In genomic region chr3:53269888-53270880, GRCh38 we compare ENCODE assay signal across 8 cellular contexts. TPM values are rescaled to one million over a fixed set of nuclear protein-coding genes. Genes with fewer than 3 reads are reported as not detected.
DNase-seq lines count a peak whose midpoint lies in the region; ATAC-seq, FAIRE-seq and TF ChIP-seq lines count a peak whose summit lies in the region.

No MANE protein-coding gene starts in this region.

- peak; percentile 36 for DNase-seq in NCI-H2171 (lab: John Stamatoyannopoulos, UW)
- peak; percentile 34 for DNase-seq in activated CD4-positive, CD25-positive, alpha-beta regulatory T cell treated with anti-CD3 and anti-CD28 coated beads, Interleukin-2, amount 50 U/mL, for 72 hours
- peak; percentile 98 for DNase-seq in fibroblast of villous mesenchyme (ENCODE audit: low read depth)
- no peak for DNase-seq in natural killer cell treated with Interleukin-12 subunit alpha and Interleukin-12 subunit beta and Interleukin-15 and Interleukin-18, amount 100 ng/mL, for 72 hours (ENCODE audit: low spot score)

- TF ChIP-seq CTCF in fibroblast of villous mesenchyme (IDR thresholded peaks at IDR 0.05; ENCODE audit: insufficient read depth, low read depth, low read length): no peak

- peak overlapping the region; percentile 78 to 89 for H3K27ac Mint-ChIP-seq in natural killer cell treated with Interleukin-12 subunit alpha and Interleukin-12 subunit beta and Interleukin-15 and Interleukin-18, amount 100 ng/mL, for 72 hours

- no peaks in the 10 kb centered on the region for H3K27me3 Mint-ChIP-seq in natural killer cell treated with Interleukin-12 subunit alpha and Interleukin-12 subunit beta and Interleukin-15 and Interleukin-18, amount 100 ng/mL, for 72 hours

- no peaks in the 10 kb centered on the region for H3K36me3 Mint-ChIP-seq in natural killer cell treated with Interleukin-12 subunit alpha and Interleukin-12 subunit beta and Interleukin-15 and Interleukin-18, amount 100 ng/mL, for 72 hours

- peak overlapping the region; percentile 50 for H3K4me3 Mint-ChIP-seq in natural killer cell treated with Interleukin-12 subunit alpha and Interleukin-12 subunit beta and Interleukin-15 and Interleukin-18, amount 100 ng/mL, for 72 hours

- H3K4me3 ChIP-seq in fibroblast of villous mesenchyme (ENCODE audit: low read depth, low read length): no peak overlapping the region

- H3K4me1 Mint-ChIP-seq in natural killer cell treated with Interleukin-12 subunit alpha and Interleukin-12 subunit beta and Interleukin-15 and Interleukin-18, amount 100 ng/mL, for 72 hours (ENCODE audit: low read depth in 2 of 2): peaks cover 4 to 8% of the 10 kb centered on the region in 2 donors

- ATAC-seq in HG02642 (IDR thresholded peaks at IDR 0.05; ENCODE audit: poor library complexity, unreplicated experiment) (peak; percentile 71), HG02970 (IDR thresholded peaks at IDR 0.05; ENCODE audit: low FRiP score, unreplicated experiment) (no peak), HG02973 (IDR thresholded peaks at IDR 0.05; ENCODE audit: unreplicated experiment) (no peak)
- ATAC-seq in natural killer cell treated with Interleukin-12 subunit alpha and Interleukin-12 subunit beta and Interleukin-15 and Interleukin-18, amount 100 ng/mL, for 72 hours: peak; percentile 79 to 87

- H3K9me3 Mint-ChIP-seq in natural killer cell treated with Interleukin-12 subunit alpha and Interleukin-12 subunit beta and Interleukin-15 and Interleukin-18, amount 100 ng/mL, for 72 hours: no peaks in the 10 kb centered on the region

- peak; percentile 99 for FAIRE-seq in G401.6 (lab: Jason Lieb, UNC)

RNA-seq across cellular contexts. Expression of gene TKT, which starts 14.4 kb away (rescaled TPM):
- 483 and 591 TPM in 2 replicates for total RNA-seq in fibroblast of villous mesenchyme
- total RNA-seq in natural killer cell treated with Interleukin-12 subunit alpha and Interleukin-12 subunit beta and Interleukin-15 and Interleukin-18, amount 100 ng/mL, for 72 hours: 100 to 1,000 TPM; 171 to 339 TPM

Comparison
In these comparisons a context has a peak if more than half of its experiments do, and no peak if none do; other contexts are left out.
1. ATAC-seq: peak in HG02642 (single experiment) and natural killer cell treated with Interleukin-12 subunit alpha and Interleukin-12 subunit beta and Interleukin-15 and Interleukin-18, amount 100 ng/mL, for 72 hours (2 of 2); none in HG02970 (single experiment) and HG02973 (single experiment).